Comparison of ENCODE assay signal across 5 cellular contexts in genomic region chr4:162675661-162676060, GRCh38.
"Had no signal": no experiment of that assay in that cellular context is flagged by ENCODE, and none has a peak within 500 bp of the region (broad histone marks: within the 10 kb centered on the region; RNA-seq: fewer than 3 reads in every experiment).

No MANE protein-coding gene starts in this region.

- DNase-seq: H9, HCEC 1CT, IMR-90, KG1 had no signal

- ATAC-seq: GM23338 had no signal

- H3K4me3 ChIP-seq: GM23338 had no signal

- H2AFZ ChIP-seq: GM23338 had no signal

- H3K4me2 ChIP-seq: GM23338 had no signal
